18 cellular contexts compared by ENCODE assay signal in the genomic region with DNA sequence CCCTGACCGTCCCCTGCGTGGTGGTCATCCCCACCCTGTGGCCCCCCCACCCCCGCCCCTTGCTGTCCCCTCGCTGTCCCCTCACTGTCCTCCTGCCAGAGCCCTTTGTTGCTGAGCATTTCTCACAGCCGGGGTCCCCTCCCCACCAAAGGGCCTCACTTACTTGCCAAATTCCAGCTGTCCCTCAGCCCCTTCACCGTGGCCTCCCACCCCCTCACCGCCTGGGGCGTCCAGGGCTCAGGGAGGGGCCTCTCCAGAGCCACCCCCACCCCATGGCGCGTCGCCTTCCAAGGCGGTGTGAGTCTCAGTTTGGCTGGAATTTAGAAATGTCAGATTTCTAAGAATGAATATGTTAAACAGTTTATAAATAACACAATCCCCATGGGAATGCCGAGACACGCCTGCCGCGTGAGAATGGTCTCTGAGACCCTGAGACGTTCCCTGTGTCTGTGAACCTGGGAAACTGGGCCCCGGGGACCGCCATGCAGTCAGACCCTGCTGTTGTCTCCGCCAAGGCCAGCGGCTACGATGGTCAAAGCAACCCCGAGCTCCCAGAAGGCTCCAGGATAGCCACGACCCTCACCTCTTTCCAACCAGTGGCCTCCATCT. TPM values are rescaled to one million over a fixed set of nuclear protein-coding genes. Genes with fewer than 3 reads are reported as not detected.
DNase-seq lines count a peak whose midpoint lies in the region; ATAC-seq and TF ChIP-seq lines count a peak whose summit lies in the region.
"Had no signal": no experiment of that assay in that cellular context is flagged by ENCODE, and none has a peak within 500 bp of the region (broad histone marks: within the 10 kb centered on the region; RNA-seq: fewer than 3 reads in every experiment).

No MANE protein-coding gene starts in this region.

- no peak for ATAC-seq in GM23338
- ATAC-seq in HG03025 (IDR thresholded peaks at IDR 0.05; ENCODE audit: low FRiP score, unreplicated experiment), result no peak
- ATAC-seq: CD8-positive, alpha-beta T cell; Right ventricle myocardium inferior; SK-N-SH treated with all-trans-retinoic acid at 6 μM for 48 hours had no signal

- H3K79me2 ChIP-seq in GM23338 (replicated peaks; ENCODE audit: insufficient read depth), result no peaks in the 10 kb centered on the region; the same call in 1 of the 2 replicates

- no peak overlapping the region for H3K27ac Mint-ChIP-seq in GM23338
- H3K27ac Mint-ChIP-seq: B cell; CD8-positive, alpha-beta T cell had no signal

- H2AFZ ChIP-seq in GM23338, result no peak overlapping the region

- H3K4me1 Mint-ChIP-seq in GM23338, result peaks cover 22% of the 10 kb centered on the region

- H3K4me2 ChIP-seq in GM23338, result no peak overlapping the region

- no peaks in the 10 kb centered on the region for H3K9me2 ChIP-seq in GM23338 (ENCODE audit: insufficient read depth)

- CTCF ChIA-PET in RWPE1 (lab: Yijun Ruan, JAX), result no interaction called here

- H3K27me3 Mint-ChIP-seq in GM23338 (ENCODE audit: insufficient read depth, low read depth, poor library complexity), result peaks cover 5% of the 10 kb centered on the region

- H3K36me3 ChIP-seq in GM23338 (ENCODE audit: insufficient read depth), result no peaks in the 10 kb centered on the region
- H3K36me3 ChIP-seq in uterus, result no peaks in the 10 kb centered on the region

- no peak overlapping the region for H3K4me3 ChIP-seq in GM23338
- H3K4me3 ChIP-seq in fibroblast of the aortic adventitia (ENCODE audit: low read depth, low read length), result no peak overlapping the region
- H3K4me3 ChIP-seq in uterus, result no peak overlapping the region

- TF ChIP-seq CTCF in GM23338 (conservative IDR thresholded peaks at IDR 0.05; ENCODE audit: low read depth in 2 of 2) (no peak), RWPE1 (conservative IDR thresholded peaks at IDR 0.05; ENCODE audit: low read depth) (no peak), fibroblast of the aortic adventitia (IDR thresholded peaks at IDR 0.05; ENCODE audit: insufficient read depth, low read length) (no peak), uterus (IDR thresholded peaks at IDR 0.05) (no peak)

- H3K9me3 Mint-ChIP-seq in GM23338, result no peaks in the 10 kb centered on the region
- H3K9me3 Mint-ChIP-seq: CD8-positive, alpha-beta T cell had no signal

- no peak overlapping the region for H3K4me3 Mint-ChIP-seq in GM23338
- H3K4me3 Mint-ChIP-seq: B cell; CD8-positive, alpha-beta T cell had no signal

- intact Hi-C loops in uterus (cut with DNase I; ENCODE audit: low total_unique reads), result no loop called here

- POLR2A ChIA-PET in RWPE1 (lab: Yijun Ruan, JAX; ENCODE audit: low non-redundant PET), result no interaction called here

- no peak for TF ChIP-seq POLR2A in uterus (IDR thresholded peaks at IDR 0.05)

- 0 out of 2 replicates have a peak, but pooled peaks cover 5% of the 10 kb centered on the region for H3F3A ChIP-seq in GM23338 (replicated peaks; ENCODE audit: low read depth)

- DNase-seq in GM23338 (ENCODE audit: low spot score), result peak; percentile 30
- DNase-seq in RWPE1 (ENCODE audit: low spot score), result no peak
- peak; percentile 30 for DNase-seq in fibroblast of the aortic adventitia (ENCODE audit: low read depth)
- peak; percentile 68 for DNase-seq in retina
- no peak for DNase-seq in uterus
- no peak for DNase-seq in AML-193 (lab: John Stamatoyannopoulos, UW)
- DNase-seq: ACHN; CD8-positive, alpha-beta T cell; GF-D8; GOT3; NCI-H1436 treated with DMSO at 0.1 percent for 48 hours; NCI-H2107; NCI-H446; NCI-H748 treated with DMSO at 0.1 percent for 48 hours had no signal

- H3K4me1 ChIP-seq in GM23338 (ENCODE audit: insufficient read depth) (peaks cover 3% of the 10 kb centered on the region), uterus (no peaks in the 10 kb centered on the region)

- H3K27me3 ChIP-seq in GM23338 (ENCODE audit: insufficient read depth), result no peaks in the 10 kb centered on the region
- H3K27me3 ChIP-seq in uterus, result no peaks in the 10 kb centered on the region

- H3K9me3 ChIP-seq in uterus, result no peaks in the 10 kb centered on the region

- no peak overlapping the region for H3K27ac ChIP-seq in GM23338 (ENCODE audit: low read depth)
- H3K27ac ChIP-seq in RWPE1, result peak overlapping the region; percentile 57
- H3K27ac ChIP-seq in uterus, result no peak overlapping the region

- no peaks in the 10 kb centered on the region for H3K36me3 Mint-ChIP-seq in GM23338 (ENCODE audit: low read depth)
- H3K36me3 Mint-ChIP-seq: CD8-positive, alpha-beta T cell had no signal

- H4K20me1 ChIP-seq in GM23338 (replicated peaks; ENCODE audit: insufficient read depth), result peaks cover 4% of the 10 kb centered on the region; the same call in 1 of the 2 replicates

TF ChIP-seq in GM23338, 12 proteins besides CTCF, POLR2A, EP300 and RAD21 (continues in another document):
- no peak for TF ChIP-seq ZNF331 (CRISPR knock-in tag; IDR thresholded peaks at IDR 0.05; ENCODE audit: low read depth)
- no peak for TF ChIP-seq ZNF114 (CRISPR knock-in tag; IDR thresholded peaks at IDR 0.05)
- TF ChIP-seq, protein P1, sequence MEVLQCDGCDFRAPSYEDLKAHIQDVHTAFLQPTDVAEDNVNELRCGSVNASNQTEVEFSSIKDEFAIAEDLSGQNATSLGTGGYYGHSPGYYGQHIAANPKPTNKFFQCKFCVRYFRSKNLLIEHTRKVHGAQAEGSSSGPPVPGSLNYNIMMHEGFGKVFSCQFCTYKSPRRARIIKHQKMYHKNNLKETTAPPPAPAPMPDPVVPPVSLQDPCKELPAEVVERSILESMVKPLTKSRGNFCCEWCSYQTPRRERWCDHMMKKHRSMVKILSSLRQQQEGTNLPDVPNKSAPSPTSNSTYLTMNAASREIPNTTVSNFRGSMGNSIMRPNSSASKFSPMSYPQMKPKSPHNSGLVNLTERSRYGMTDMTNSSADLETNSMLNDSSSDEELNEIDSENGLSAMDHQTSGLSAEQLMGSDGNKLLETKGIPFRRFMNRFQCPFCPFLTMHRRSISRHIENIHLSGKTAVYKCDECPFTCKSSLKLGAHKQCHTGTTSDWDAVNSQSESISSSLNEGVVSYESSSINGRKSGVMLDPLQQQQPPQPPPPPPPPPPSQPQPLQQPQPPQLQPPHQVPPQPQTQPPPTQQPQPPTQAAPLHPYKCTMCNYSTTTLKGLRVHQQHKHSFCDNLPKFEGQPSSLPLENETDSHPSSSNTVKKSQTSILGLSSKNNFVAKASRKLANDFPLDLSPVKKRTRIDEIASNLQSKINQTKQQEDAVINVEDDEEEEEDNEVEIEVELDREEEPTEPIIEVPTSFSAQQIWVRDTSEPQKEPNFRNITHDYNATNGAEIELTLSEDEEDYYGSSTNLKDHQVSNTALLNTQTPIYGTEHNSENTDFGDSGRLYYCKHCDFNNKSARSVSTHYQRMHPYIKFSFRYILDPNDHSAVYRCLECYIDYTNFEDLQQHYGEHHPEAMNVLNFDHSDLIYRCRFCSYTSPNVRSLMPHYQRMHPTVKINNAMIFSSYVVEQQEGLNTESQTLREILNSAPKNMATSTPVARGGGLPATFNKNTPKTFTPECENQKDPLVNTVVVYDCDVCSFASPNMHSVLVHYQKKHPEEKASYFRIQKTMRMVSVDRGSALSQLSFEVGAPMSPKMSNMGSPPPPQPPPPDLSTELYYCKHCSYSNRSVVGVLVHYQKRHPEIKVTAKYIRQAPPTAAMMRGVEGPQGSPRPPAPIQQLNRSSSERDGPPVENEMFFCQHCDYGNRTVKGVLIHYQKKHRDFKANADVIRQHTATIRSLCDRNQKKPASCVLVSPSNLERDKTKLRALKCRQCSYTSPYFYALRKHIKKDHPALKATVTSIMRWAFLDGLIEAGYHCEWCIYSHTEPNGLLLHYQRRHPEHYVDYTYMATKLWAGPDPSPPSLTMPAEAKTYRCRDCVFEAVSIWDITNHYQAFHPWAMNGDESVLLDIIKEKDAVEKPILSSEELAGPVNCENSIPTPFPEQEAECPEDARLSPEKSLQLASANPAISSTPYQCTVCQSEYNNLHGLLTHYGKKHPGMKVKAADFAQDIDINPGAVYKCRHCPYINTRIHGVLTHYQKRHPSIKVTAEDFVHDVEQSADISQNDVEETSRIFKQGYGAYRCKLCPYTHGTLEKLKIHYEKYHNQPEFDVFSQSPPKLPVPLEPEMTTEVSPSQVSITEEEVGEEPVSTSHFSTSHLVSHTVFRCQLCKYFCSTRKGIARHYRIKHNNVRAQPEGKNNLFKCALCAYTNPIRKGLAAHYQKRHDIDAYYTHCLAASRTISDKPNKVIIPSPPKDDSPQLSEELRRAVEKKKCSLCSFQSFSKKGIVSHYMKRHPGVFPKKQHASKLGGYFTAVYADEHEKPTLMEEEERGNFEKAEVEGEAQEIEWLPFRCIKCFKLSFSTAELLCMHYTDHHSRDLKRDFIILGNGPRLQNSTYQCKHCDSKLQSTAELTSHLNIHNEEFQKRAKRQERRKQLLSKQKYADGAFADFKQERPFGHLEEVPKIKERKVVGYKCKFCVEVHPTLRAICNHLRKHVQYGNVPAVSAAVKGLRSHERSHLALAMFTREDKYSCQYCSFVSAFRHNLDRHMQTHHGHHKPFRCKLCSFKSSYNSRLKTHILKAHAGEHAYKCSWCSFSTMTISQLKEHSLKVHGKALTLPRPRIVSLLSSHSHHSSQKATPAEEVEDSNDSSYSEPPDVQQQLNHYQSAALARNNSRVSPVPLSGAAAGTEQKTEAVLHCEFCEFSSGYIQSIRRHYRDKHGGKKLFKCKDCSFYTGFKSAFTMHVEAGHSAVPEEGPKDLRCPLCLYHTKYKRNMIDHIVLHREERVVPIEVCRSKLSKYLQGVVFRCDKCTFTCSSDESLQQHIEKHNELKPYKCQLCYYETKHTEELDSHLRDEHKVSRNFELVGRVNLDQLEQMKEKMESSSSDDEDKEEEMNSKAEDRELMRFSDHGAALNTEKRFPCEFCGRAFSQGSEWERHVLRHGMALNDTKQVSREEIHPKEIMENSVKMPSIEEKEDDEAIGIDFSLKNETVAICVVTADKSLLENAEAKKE (CRISPR knock-in tag; IDR thresholded peaks at IDR 0.05), result no peak
- TF ChIP-seq CREB1 (CRISPR knock-in tag; IDR thresholded peaks at IDR 0.05; ENCODE audit: low read depth), result no peak
- no peak for TF ChIP-seq JUNB (IDR thresholded peaks at IDR 0.05; ENCODE audit: unreplicated experiment)
- no peak for TF ChIP-seq EZH2phosphoT487 (IDR thresholded peaks at IDR 0.05; ENCODE audit: unreplicated experiment)
- no peak for TF ChIP-seq POLR2AphosphoS5 (IDR thresholded peaks at IDR 0.05; ENCODE audit: low read depth)
- no peak for TF ChIP-seq STAT1 (IDR thresholded peaks at IDR 0.05; ENCODE audit: unreplicated experiment)

RNA-seq across cellular contexts. Expression of a gene that starts 28.9 kb away (rescaled TPM):
- 20.4 and 21.0 TPM in 2 replicates for total RNA-seq in GM23338 (2014; rRNA removed; shearing (Covaris generic))
- polyA plus RNA-seq in GM23338 (2016; fragmentation: Nextera tagmentation; extraction: Ambion mirVana), result 4.8 and 6.1 TPM in 2 replicates
- total RNA-seq in fibroblast of the aortic adventitia (ENCODE audit: low replicate concordance) (1.1 and 4.3 TPM in 2 replicates), uterus (10 to 100 TPM in 1 of 4 donors, 1 to 10 TPM in 3; 1.5 to 15.8 (median 8.4) TPM)

Comparison
In these comparisons a context has a peak if more than half of its experiments do, and no peak if none do; other contexts are left out.
1. DNase-seq: peak in GM23338 (single experiment), fibroblast of the aortic adventitia (single experiment) and retina (single experiment); none in RWPE1 (single experiment), uterus (0 of 2) and AML-193 (0 of 2).